ENCODE assay signal across 1 cellular context in the genomic region with DNA sequence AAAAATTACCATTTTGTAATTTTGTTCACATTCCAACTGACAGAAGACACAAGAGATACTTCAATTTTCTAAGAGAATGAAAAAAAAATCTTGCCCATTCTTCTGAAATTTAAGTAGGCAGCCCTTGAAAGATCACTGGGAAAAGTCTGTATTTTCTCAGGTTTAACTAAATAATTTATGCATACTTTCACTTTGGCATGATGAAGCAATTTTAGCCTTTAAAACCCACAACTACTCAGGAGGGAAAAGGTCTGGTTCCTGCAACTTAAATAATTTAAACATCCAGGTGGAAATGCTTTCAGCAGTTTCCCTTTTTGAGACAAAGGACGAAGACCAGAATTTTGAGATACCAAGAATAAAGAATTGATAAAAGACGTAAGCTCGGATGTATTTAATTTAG.
TF ChIP-seq lines count a peak whose summit lies in the region.

No MANE protein-coding gene starts in this region.

TF ChIP-seq in HepG2, 621 proteins besides CTCF, POLR2A, EP300 and RAD21 (continued from another document):
- no peak for TF ChIP-seq ZNF646 (CRISPR knock-in tag; IDR thresholded peaks at IDR 0.05)
- no peak for TF ChIP-seq NFE2L2 (IDR thresholded peaks at IDR 0.05; ENCODE audit: low read length)
- TF ChIP-seq ZFP36L1 (CRISPR knock-in tag; IDR thresholded peaks at IDR 0.05): no peak
- TF ChIP-seq, protein P1, sequence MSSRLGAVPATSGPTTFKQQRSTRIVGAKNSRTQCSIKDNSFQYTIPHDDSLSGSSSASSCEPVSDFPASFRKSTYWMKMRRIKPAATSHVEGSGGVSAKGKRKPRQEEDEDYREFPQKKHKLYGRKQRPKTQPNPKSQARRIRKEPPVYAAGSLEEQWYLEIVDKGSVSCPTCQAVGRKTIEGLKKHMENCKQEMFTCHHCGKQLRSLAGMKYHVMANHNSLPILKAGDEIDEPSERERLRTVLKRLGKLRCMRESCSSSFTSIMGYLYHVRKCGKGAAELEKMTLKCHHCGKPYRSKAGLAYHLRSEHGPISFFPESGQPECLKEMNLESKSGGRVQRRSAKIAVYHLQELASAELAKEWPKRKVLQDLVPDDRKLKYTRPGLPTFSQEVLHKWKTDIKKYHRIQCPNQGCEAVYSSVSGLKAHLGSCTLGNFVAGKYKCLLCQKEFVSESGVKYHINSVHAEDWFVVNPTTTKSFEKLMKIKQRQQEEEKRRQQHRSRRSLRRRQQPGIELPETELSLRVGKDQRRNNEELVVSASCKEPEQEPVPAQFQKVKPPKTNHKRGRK (CRISPR knock-in tag; IDR thresholded peaks at IDR 0.05): no peak
- TF ChIP-seq, protein P2, sequence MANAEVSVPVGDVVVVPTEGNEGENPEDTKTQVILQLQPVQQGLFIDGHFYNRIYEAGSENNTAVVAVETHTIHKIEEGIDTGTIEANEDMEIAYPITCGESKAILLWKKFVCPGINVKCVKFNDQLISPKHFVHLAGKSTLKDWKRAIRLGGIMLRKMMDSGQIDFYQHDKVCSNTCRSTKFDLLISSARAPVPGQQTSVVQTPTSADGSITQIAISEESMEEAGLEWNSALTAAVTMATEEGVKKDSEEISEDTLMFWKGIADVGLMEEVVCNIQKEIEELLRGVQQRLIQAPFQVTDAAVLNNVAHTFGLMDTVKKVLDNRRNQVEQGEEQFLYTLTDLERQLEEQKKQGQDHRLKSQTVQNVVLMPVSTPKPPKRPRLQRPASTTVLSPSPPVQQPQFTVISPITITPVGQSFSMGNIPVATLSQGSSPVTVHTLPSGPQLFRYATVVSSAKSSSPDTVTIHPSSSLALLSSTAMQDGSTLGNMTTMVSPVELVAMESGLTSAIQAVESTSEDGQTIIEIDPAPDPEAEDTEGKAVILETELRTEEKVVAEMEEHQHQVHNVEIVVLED (CRISPR knock-in tag; IDR thresholded peaks at IDR 0.05; ENCODE audit: borderline replicate concordance): no peak
- TF ChIP-seq SPEN (CRISPR knock-in tag; IDR thresholded peaks at IDR 0.05; ENCODE audit: low read depth): no peak
- no peak for TF ChIP-seq KMT2B (CRISPR knock-in tag; IDR thresholded peaks at IDR 0.05)
- TF ChIP-seq FOXJ3 (CRISPR knock-in tag; IDR thresholded peaks at IDR 0.05; ENCODE audit: borderline replicate concordance): no peak
- no peak for TF ChIP-seq SP4 (CRISPR knock-in tag; IDR thresholded peaks at IDR 0.05)
- TF ChIP-seq GLI4 (CRISPR knock-in tag; IDR thresholded peaks at IDR 0.05; ENCODE audit: borderline replicate concordance): no peak
- no peak for TF ChIP-seq BORCS8-MEF2B (CRISPR knock-in tag; IDR thresholded peaks at IDR 0.05)
- TF ChIP-seq RARG (CRISPR knock-in tag; IDR thresholded peaks at IDR 0.05; ENCODE audit: low read depth): no peak
